In the genomic region with DNA sequence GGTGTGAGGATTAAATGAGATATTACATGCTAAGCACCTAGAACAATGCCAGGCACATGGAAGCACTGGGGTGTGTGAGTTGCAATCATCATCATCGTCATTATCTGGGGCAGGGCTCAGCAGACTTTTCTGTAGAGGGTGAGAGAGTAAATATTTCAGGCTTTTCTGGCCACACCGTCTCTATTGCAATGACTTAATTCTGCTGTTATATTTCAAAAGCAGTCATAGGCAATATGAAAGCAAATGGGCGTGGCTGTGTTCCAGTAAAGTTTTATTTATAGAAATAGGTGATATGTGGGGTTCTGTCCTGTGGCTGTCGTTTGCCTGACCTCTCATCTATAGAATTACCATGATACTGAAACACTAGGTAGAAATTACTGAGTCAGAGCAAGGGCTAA, we compare ENCODE assay signal across 1 cellular context.
A peak's percentile ranks its signal among the peaks of the same experiment; 100 is the strongest.
TF ChIP-seq lines count a peak whose summit lies in the region.

No MANE protein-coding gene starts in this region.

TF ChIP-seq in K562, 482 proteins besides CTCF, POLR2A, EP300 and RAD21 (continued from another document):
- TF ChIP-seq ZBTB40 (IDR thresholded peaks at IDR 0.05) (peak; percentile 55), ZBTB40 (CRISPR knock-in tag; IDR thresholded peaks at IDR 0.05) (no peak)
